Comparison of ENCODE assay signal across 24 cellular contexts in the genomic region with DNA sequence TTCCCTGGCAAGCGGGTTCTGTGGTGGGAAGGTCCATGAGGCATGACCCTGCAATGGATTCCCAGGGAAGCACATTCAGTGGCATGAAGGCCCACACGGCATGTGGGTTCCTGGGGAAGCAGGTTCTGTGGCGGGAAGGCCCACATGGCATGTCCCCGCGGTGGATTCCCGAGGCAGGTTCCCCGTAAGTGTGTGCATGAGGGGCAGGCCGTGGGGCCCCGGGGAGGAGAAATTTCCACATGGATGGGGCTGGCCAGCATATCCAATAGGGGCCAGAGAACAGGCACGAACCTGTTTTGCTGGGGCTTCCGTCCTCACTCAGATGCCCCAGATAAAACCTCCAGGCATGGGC.
"Had no signal": no experiment of that assay in that cellular context is flagged by ENCODE, and none has a peak within 500 bp of the region (broad histone marks: within the 10 kb centered on the region; RNA-seq: fewer than 3 reads in every experiment).

No MANE protein-coding gene starts in this region.

- H3K4me3 Mint-ChIP-seq: activated CD8-positive, alpha-beta memory T cell treated with anti-CD3 and anti-CD28 coated beads, Interleukin-2, amount 10 ng/mL, durations not matched to agents 7 days and 5 days; activated T-cell treated with anti-CD3 and anti-CD28 coated beads, Interleukin-2, amount 50 U/mL, for 24 hours; activated T-helper 1 cell treated with anti-CD3 and anti-CD28 coated beads, Interleukin-12 subunit alpha, Interleukin-12 subunit beta, Interleukin-2, Interleukin-4 antibody, amounts not matched to agents 30 ng/mL and 10 ng/mL and 1 ng/mL, durations not matched to agents 14 hours and 24 hours and 36 hours; T-helper 1 cell treated with Interleukin-12 subunit alpha and Interleukin-12 subunit beta and Interleukin-4 antibody, amounts not matched to agents 30 μg/mL and 1 μg/mL, for 36 hours had no signal

- H3K27me3 ChIP-seq: brain microvascular endothelial cell, cardiac muscle cell, Peyer's patch had no signal

- DNase-seq: activated CD4-positive, alpha-beta T cell treated with anti-CD3 and anti-CD28 coated beads for 4 hours; activated CD4-positive, alpha-beta T cell treated with anti-CD3 and anti-CD28 coated beads, Interleukin-2, amount 50 U/mL, for 4 hours; activated CD8-positive, alpha-beta memory T cell treated with anti-CD3 and anti-CD28 coated beads, Interleukin-2, amount 10 ng/mL, durations not matched to agents 7 days and 5 days; activated effector memory CD4-positive, alpha-beta T cell treated with Interleukin-2 at 50 U/mL for 16 hours; activated naive CD4-positive, alpha-beta T cell treated with Interleukin-2 at 50 U/mL for 16 hours; activated T-cell treated with anti-CD3 and anti-CD28 coated beads, Interleukin-2, amount 50 U/mL, for 24 hours; amygdala; brain microvascular endothelial cell; Kasumi-1; KBM-7; NCI-H1048; NCI-H146; NCI-H187 treated with DMSO at 0.1 percent for 48 hours; NCI-H2081 treated with DMSO at 0.1 percent for 48 hours; NCI-H446; NCI-H524; SHP77 treated with DMSO at 0.1 percent for 48 hours had no signal

- H3K9me3 Mint-ChIP-seq: activated naive CD4-positive, alpha-beta T cell treated with anti-CD3 and anti-CD28 coated beads, Interleukin-2, amount 50 U/mL, for 72 hours; activated T-cell treated with anti-CD3 and anti-CD28 coated beads, Interleukin-2, amount 50 U/mL, for 24 hours; activated T-helper 1 cell treated with anti-CD3 and anti-CD28 coated beads, Interleukin-12 subunit alpha, Interleukin-12 subunit beta, Interleukin-2, Interleukin-4 antibody, amounts not matched to agents 30 ng/mL and 10 ng/mL and 1 ng/mL, durations not matched to agents 14 hours and 24 hours and 36 hours; T-helper 1 cell treated with Interleukin-12 subunit alpha and Interleukin-12 subunit beta and Interleukin-4 antibody, amounts not matched to agents 30 μg/mL and 1 μg/mL, for 36 hours had no signal

- H3K4me3 ChIP-seq: cardiac muscle cell, Peyer's patch had no signal

- H3K36me3 Mint-ChIP-seq: activated CD8-positive, alpha-beta memory T cell treated with anti-CD3 and anti-CD28 coated beads, Interleukin-2, amount 10 ng/mL, durations not matched to agents 7 days and 5 days; activated naive CD4-positive, alpha-beta T cell treated with anti-CD3 and anti-CD28 coated beads, Interleukin-2, amount 50 U/mL, for 72 hours had no signal

- ATAC-seq: activated CD4-positive, CD25-positive, alpha-beta regulatory T cell treated with anti-CD3 and anti-CD28 coated beads, Interleukin-2, amount 50 U/mL, for 24 hours; activated CD8-positive, alpha-beta memory T cell treated with anti-CD3 and anti-CD28 coated beads, Interleukin-2, amount 10 ng/mL, durations not matched to agents 7 days and 5 days; activated naive CD4-positive, alpha-beta T cell treated with anti-CD3 and anti-CD28 coated beads, Interleukin-2, amount 50 U/mL, for 72 hours had no signal

- H3K9me3 ChIP-seq: Peyer's patch had no signal

- H3K27ac Mint-ChIP-seq: activated CD8-positive, alpha-beta memory T cell treated with anti-CD3 and anti-CD28 coated beads, Interleukin-2, amount 10 ng/mL, durations not matched to agents 7 days and 5 days; activated naive CD4-positive, alpha-beta T cell treated with anti-CD3 and anti-CD28 coated beads, Interleukin-2, amount 50 U/mL, for 72 hours; activated T-cell treated with anti-CD3 and anti-CD28 coated beads, Interleukin-2, amount 50 U/mL, for 24 hours; activated T-helper 1 cell treated with anti-CD3 and anti-CD28 coated beads, Interleukin-12 subunit alpha, Interleukin-12 subunit beta, Interleukin-2, Interleukin-4 antibody, amounts not matched to agents 30 ng/mL and 10 ng/mL and 1 ng/mL, durations not matched to agents 14 hours and 24 hours and 36 hours; T-helper 1 cell treated with Interleukin-12 subunit alpha and Interleukin-12 subunit beta and Interleukin-4 antibody, amounts not matched to agents 30 μg/mL and 1 μg/mL, for 36 hours had no signal

- H3K36me3 ChIP-seq: brain microvascular endothelial cell, cardiac muscle cell, Peyer's patch had no signal

- H3K27ac ChIP-seq: brain microvascular endothelial cell, cardiac muscle cell, Peyer's patch, RWPE1 had no signal

- H3K4me1 ChIP-seq: Peyer's patch had no signal
